In the genomic region with DNA sequence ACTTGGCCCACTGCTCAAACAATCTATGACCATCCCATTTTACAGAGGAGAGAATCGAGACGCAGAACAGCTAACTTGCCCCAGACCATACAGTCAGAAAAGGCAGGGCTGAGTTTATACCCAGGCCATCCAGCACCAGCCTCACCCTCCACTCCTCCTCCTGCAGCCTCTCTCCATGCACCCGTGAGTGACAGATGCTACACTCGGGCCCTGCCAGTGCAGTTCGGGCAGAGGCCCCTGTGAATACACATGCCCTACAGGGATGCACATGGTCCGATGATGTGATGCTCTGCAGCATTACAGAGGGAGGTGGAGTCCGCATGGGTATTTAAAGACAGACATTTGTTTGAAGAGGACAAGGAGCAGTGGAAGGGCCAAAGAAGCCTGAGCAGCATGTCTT, we compare ENCODE assay signal across 26 cellular contexts.
DNase-seq lines count a peak whose midpoint lies in the region; ATAC-seq, FAIRE-seq and TF ChIP-seq lines count a peak whose summit lies in the region.
"Had no signal": no experiment of that assay in that cellular context is flagged by ENCODE, and none has a peak within 500 bp of the region (broad histone marks: within the 10 kb centered on the region; RNA-seq: fewer than 3 reads in every experiment).

No MANE protein-coding gene starts in this region.

- H3K4me3 Mint-ChIP-seq in naive thymus-derived CD4-positive, alpha-beta T cell = no peak overlapping the region
- H3K4me3 Mint-ChIP-seq: CD14-positive monocyte; CD4-positive, alpha-beta T cell; CD8-positive, alpha-beta memory T cell; GM23338; HFFc6 had no signal

- intact Hi-C loops in naive thymus-derived CD4-positive, alpha-beta T cell (cut with micrococcal nuclease) = no loop called here
- intact Hi-C loops in kidney (cut with DNase I) = no loop called here

- ATAC-seq in naive thymus-derived CD4-positive, alpha-beta T cell = peak; percentile 12
- ATAC-seq in HG03354 (IDR thresholded peaks at IDR 0.05; ENCODE audit: poor library complexity, severe bottlenecking, unreplicated experiment) = no peak
- ATAC-seq: A549, GM23338 had no signal

- no peaks in the 10 kb centered on the region for H3K36me3 Mint-ChIP-seq in naive thymus-derived CD4-positive, alpha-beta T cell
- H3K36me3 Mint-ChIP-seq: CD14-positive monocyte; CD8-positive, alpha-beta memory T cell had no signal

- FAIRE-seq in bronchial epithelial cell (lab: Jason Lieb, UNC) = peak; percentile 47
- FAIRE-seq in kidney (lab: Jason Lieb, UNC) = no peak
- FAIRE-seq: A549, D721Med, GM12891, GM18507, H54 had no signal

- H3K36me3 ChIP-seq in bronchial epithelial cell (ENCODE audit: control insufficient read depth, insufficient read depth, low read length) (no peaks in the 10 kb centered on the region), kidney (ENCODE audit: control insufficient read depth in 1 of 2, insufficient read depth in 2 of 2, low read length in 2 of 2) (no peaks in the 10 kb centered on the region)
- no peaks in the 10 kb centered on the region for H3K36me3 ChIP-seq in naive thymus-derived CD4-positive, alpha-beta T cell (ENCODE audit: control insufficient read depth in 2 of 3, insufficient read depth in 3 of 3, low read length in 3 of 3)
- H3K36me3 ChIP-seq: BE2C; BLaER1 treated with 17β-estradiol and CSF1 and Interleukin-3, amounts not matched to agents 10 nM and 100 nM; HAP-1 had no signal

- in situ Hi-C loops in G401 (cut with HindIII; ENCODE audit: low sequenced_read_pairs) = no loop called here

- TF ChIP-seq CTCF in bronchial epithelial cell (IDR thresholded peaks at IDR 0.05; ENCODE audit: insufficient read depth, low read length, severe bottlenecking) = no peak
- no peak for TF ChIP-seq CTCF in kidney (IDR thresholded peaks at IDR 0.05; ENCODE audit: borderline replicate concordance, extremely low read depth, insufficient read depth)

- no peak overlapping the region for H3K27ac Mint-ChIP-seq in naive thymus-derived CD4-positive, alpha-beta T cell
- H3K27ac Mint-ChIP-seq: CD14-positive monocyte; CD4-positive, alpha-beta T cell; GM23338; HFFc6 had no signal

- H3K4me3 ChIP-seq in bronchial epithelial cell (ENCODE audit: low read depth, low read length) (no peak overlapping the region), kidney (ENCODE audit: low read length in 2 of 2) (no peak overlapping the region)
- no peak overlapping the region for H3K4me3 ChIP-seq in naive thymus-derived CD4-positive, alpha-beta T cell (ENCODE audit: low read length)
- H3K4me3 ChIP-seq: A549; BLaER1 treated with 17β-estradiol and CSF1 and Interleukin-3, amounts not matched to agents 10 nM and 100 nM; GM23338; HAP-1 had no signal

- no peak overlapping the region for H3K9ac ChIP-seq in kidney (ENCODE audit: low read length in 2 of 2)
- H3K9ac ChIP-seq: BLaER1 treated with 17β-estradiol and CSF1 and Interleukin-3, amounts not matched to agents 10 nM and 100 nM had no signal

- H3K4me1 Mint-ChIP-seq in naive thymus-derived CD4-positive, alpha-beta T cell = peaks cover 0 to 3% (median 0%) of the 10 kb centered on the region in 7 donors

- peak; percentile 29 for DNase-seq in G401 (ENCODE audit: low spot score)
- no peak for DNase-seq in bronchial epithelial cell (ENCODE audit: low read depth)
- DNase-seq in naive thymus-derived CD4-positive, alpha-beta T cell = no peak
- no peak for DNase-seq in NCI-H146 (lab: John Stamatoyannopoulos, UW)
- DNase-seq in kidney = no peak
- DNase-seq: 8988T; ACHN; AML-193; BE2C; CD4-positive, alpha-beta T cell; CD8-positive, alpha-beta memory T cell; DMS 273 treated with DMSO at 0.1 percent for 48 hours; DMS79; EL; GF-D8; HFFc6 had no signal

- H3K9me3 Mint-ChIP-seq in naive thymus-derived CD4-positive, alpha-beta T cell = no peaks in the 10 kb centered on the region
- H3K9me3 Mint-ChIP-seq: CD14-positive monocyte; CD4-positive, alpha-beta T cell; CD8-positive, alpha-beta memory T cell; GM23338; HFFc6 had no signal

- CTCF ChIA-PET in naive thymus-derived CD4-positive, alpha-beta T cell (lab: Charles Lee) = interaction anchor here (0.8 kb wide), 1 partner anchor 21 kb away, joined by 3 read pairs; no protein-coding TSS in a partner anchor

- no peaks in the 10 kb centered on the region for H3K4me1 ChIP-seq in naive thymus-derived CD4-positive, alpha-beta T cell (ENCODE audit: control insufficient read depth in 2 of 2, insufficient read depth in 2 of 2, low read length in 2 of 2)
- H3K4me1 ChIP-seq in kidney (ENCODE audit: control insufficient read depth in 1 of 2, insufficient read depth in 1 of 2, low read depth in 1 of 2, low read length in 2 of 2) = peaks cover 3 to 4% of the 10 kb centered on the region in 2 donors
- H3K4me1 ChIP-seq: BE2C, HAP-1 had no signal

- no peaks in the 10 kb centered on the region for H3K9me3 ChIP-seq in naive thymus-derived CD4-positive, alpha-beta T cell (ENCODE audit: control insufficient read depth in 2 of 3, low read length in 3 of 3)
- H3K9me3 ChIP-seq in kidney (ENCODE audit: control insufficient read depth in 1 of 2, low read length in 2 of 2) = no peaks in the 10 kb centered on the region
- H3K9me3 ChIP-seq: A549; BE2C; BLaER1 treated with 17β-estradiol and CSF1 and Interleukin-3, amounts not matched to agents 10 nM and 100 nM; HAP-1 had no signal

- POLR2A ChIA-PET in naive thymus-derived CD4-positive, alpha-beta T cell (lab: Charles Lee) = no interaction called here

- H3K27ac ChIP-seq in naive thymus-derived CD4-positive, alpha-beta T cell (ENCODE audit: low read depth, low read length) = no peak overlapping the region
- H3K27ac ChIP-seq in kidney (ENCODE audit: low read depth in 2 of 2, low read length in 2 of 2) = no peak overlapping the region
- H3K27ac ChIP-seq: A549; BLaER1 treated with 17β-estradiol and CSF1 and Interleukin-3, amounts not matched to agents 10 nM and 100 nM had no signal

- H3K27me3 ChIP-seq in bronchial epithelial cell (ENCODE audit: control insufficient read depth, insufficient read depth, low read length) = no peaks in the 10 kb centered on the region
- no peaks in the 10 kb centered on the region for H3K27me3 ChIP-seq in naive thymus-derived CD4-positive, alpha-beta T cell (ENCODE audit: control insufficient read depth in 2 of 2, insufficient read depth in 2 of 2, low read length in 2 of 2)
- H3K27me3 ChIP-seq: BE2C had no signal

- peaks cover 0 to 13% (median 4%) of the 10 kb centered on the region in 5 donors for H3K27me3 Mint-ChIP-seq in naive thymus-derived CD4-positive, alpha-beta T cell
